ENCODE assay signal across 1 cellular context in genomic region chr13:99970761-99971575, GRCh38.
TF ChIP-seq lines count a peak whose summit lies in the region.

No MANE protein-coding gene starts in this region.

TF ChIP-seq in K562, 482 proteins besides CTCF, POLR2A, EP300 and RAD21 (continued from another document and continues in another):
- TF ChIP-seq, protein P1, sequence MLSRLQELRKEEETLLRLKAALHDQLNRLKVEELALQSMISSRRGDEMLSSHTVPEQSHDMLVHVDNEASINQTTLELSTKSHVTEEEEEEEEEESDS (CRISPR knock-in tag; IDR thresholded peaks at IDR 0.05) = no peak
- TF ChIP-seq JUNB (CRISPR knock-in tag; conservative IDR thresholded peaks at IDR 0.05) (no peak), PYGO2 (tag; IDR thresholded peaks at IDR 0.05) (no peak), TAF1 (IDR thresholded peaks at IDR 0.05; ENCODE audit: control insufficient read depth, extremely low read depth, insufficient read depth, low read length, severe bottlenecking) (peak; percentile 19), THAP12 (CRISPR knock-in tag; IDR thresholded peaks at IDR 0.05) (no peak), ARID4B (CRISPR knock-in tag; IDR thresholded peaks at IDR 0.05) (no peak), POLR2H (tag; IDR thresholded peaks at IDR 0.05; ENCODE audit: low read depth) (no peak), SREBF2 (CRISPR knock-in tag; IDR thresholded peaks at IDR 0.05) (no peak), HDAC6 (IDR thresholded peaks at IDR 0.05; ENCODE audit: low read depth, low read length) (no peak), ILF3 (IDR thresholded peaks at IDR 0.05; ENCODE audit: borderline replicate concordance) (no peak), ZNF212 (CRISPR knock-in tag; IDR thresholded peaks at IDR 0.05) (no peak), TCF15 (CRISPR knock-in tag; IDR thresholded peaks at IDR 0.05) (no peak), FOSL1 (tag; conservative IDR thresholded peaks at IDR 0.05) (no peak), PCBP1 (IDR thresholded peaks at IDR 0.05; ENCODE audit: low read depth, low read length, poor library complexity, severe bottlenecking) (peak; percentile 82), TEAD4 (IDR thresholded peaks at IDR 0.05; ENCODE audit: low read length) (no peak), TEAD4 (CRISPR knock-in tag; IDR thresholded peaks at IDR 0.05; ENCODE audit: borderline replicate concordance) (no peak), SIN3A (IDR thresholded peaks at IDR 0.05; ENCODE audit: borderline replicate concordance in 2 of 2, control insufficient read depth in 1 of 2, low read depth in 2 of 2, low read length in 2 of 2) (peak in 1 of 2 experiments; percentile 9; a peak in 1 of 4 replicates), PRMT5 (CRISPR knock-in tag; IDR thresholded peaks at IDR 0.05) (no peak), STAT5B (CRISPR knock-in tag; IDR thresholded peaks at IDR 0.05) (no peak), TRIM28 (IDR thresholded peaks at IDR 0.05) (no peak), MAFK (IDR thresholded peaks at IDR 0.05; ENCODE audit: low read length) (no peak), SAP30 (IDR thresholded peaks at IDR 0.05; ENCODE audit: borderline replicate concordance, insufficient read depth, low read depth, low read length, poor library complexity, severe bottlenecking) (no peak), PHF21A (IDR thresholded peaks at IDR 0.05; ENCODE audit: borderline replicate concordance, low read depth) (no peak), MAX (CRISPR knock-in tag; IDR thresholded peaks at IDR 0.05) (peak; percentile 74), MCM3 (IDR thresholded peaks at IDR 0.05) (no peak), ELF2 (CRISPR knock-in tag; IDR thresholded peaks at IDR 0.05) (no peak), POLR3A (IDR thresholded peaks at IDR 0.05; ENCODE audit: borderline replicate concordance, extremely low read depth, insufficient read depth, insufficient read length) (no peak), HDGF (IDR thresholded peaks at IDR 0.05) (no peak), MAZ (CRISPR knock-in tag; conservative IDR thresholded peaks at IDR 0.05 in 1 of 2, IDR thresholded peaks at IDR 0.05 in 1 of 2) (0 out of 4 replicates have a peak, but pooled peaks of 1 of the 2 experiments have one; percentile 54), TFAM (CRISPR knock-in tag; conservative IDR thresholded peaks at IDR 0.05) (no peak), POU5F1 (IDR thresholded peaks at IDR 0.05; ENCODE audit: borderline replicate concordance, low read depth, low read length, partially characterized antibody) (no peak), VEZF1 (CRISPR knock-in tag; IDR thresholded peaks at IDR 0.05) (peak; percentile 77), ZNF311 (CRISPR knock-in tag; IDR thresholded peaks at IDR 0.05) (no peak), GTF2A2 (tag; IDR thresholded peaks at IDR 0.05) (no peak), ZNF280B (CRISPR knock-in tag; IDR thresholded peaks at IDR 0.05) (no peak), SMARCC2 (IDR thresholded peaks at IDR 0.05; ENCODE audit: low read depth) (no peak), RCOR1 (IDR thresholded peaks at IDR 0.05; ENCODE audit: borderline replicate concordance in 1 of 2, low read depth in 2 of 2, low read length in 2 of 2) (no peak)
- TF ChIP-seq, protein P2, sequence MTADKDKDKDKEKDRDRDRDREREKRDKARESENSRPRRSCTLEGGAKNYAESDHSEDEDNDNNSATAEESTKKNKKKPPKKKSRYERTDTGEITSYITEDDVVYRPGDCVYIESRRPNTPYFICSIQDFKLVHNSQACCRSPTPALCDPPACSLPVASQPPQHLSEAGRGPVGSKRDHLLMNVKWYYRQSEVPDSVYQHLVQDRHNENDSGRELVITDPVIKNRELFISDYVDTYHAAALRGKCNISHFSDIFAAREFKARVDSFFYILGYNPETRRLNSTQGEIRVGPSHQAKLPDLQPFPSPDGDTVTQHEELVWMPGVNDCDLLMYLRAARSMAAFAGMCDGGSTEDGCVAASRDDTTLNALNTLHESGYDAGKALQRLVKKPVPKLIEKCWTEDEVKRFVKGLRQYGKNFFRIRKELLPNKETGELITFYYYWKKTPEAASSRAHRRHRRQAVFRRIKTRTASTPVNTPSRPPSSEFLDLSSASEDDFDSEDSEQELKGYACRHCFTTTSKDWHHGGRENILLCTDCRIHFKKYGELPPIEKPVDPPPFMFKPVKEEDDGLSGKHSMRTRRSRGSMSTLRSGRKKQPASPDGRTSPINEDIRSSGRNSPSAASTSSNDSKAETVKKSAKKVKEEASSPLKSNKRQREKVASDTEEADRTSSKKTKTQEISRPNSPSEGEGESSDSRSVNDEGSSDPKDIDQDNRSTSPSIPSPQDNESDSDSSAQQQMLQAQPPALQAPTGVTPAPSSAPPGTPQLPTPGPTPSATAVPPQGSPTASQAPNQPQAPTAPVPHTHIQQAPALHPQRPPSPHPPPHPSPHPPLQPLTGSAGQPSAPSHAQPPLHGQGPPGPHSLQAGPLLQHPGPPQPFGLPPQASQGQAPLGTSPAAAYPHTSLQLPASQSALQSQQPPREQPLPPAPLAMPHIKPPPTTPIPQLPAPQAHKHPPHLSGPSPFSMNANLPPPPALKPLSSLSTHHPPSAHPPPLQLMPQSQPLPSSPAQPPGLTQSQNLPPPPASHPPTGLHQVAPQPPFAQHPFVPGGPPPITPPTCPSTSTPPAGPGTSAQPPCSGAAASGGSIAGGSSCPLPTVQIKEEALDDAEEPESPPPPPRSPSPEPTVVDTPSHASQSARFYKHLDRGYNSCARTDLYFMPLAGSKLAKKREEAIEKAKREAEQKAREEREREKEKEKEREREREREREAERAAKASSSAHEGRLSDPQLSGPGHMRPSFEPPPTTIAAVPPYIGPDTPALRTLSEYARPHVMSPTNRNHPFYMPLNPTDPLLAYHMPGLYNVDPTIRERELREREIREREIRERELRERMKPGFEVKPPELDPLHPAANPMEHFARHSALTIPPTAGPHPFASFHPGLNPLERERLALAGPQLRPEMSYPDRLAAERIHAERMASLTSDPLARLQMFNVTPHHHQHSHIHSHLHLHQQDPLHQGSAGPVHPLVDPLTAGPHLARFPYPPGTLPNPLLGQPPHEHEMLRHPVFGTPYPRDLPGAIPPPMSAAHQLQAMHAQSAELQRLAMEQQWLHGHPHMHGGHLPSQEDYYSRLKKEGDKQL (CRISPR knock-in tag; IDR thresholded peaks at IDR 0.05; ENCODE audit: borderline replicate concordance) = no peak
- TF ChIP-seq, protein P3, sequence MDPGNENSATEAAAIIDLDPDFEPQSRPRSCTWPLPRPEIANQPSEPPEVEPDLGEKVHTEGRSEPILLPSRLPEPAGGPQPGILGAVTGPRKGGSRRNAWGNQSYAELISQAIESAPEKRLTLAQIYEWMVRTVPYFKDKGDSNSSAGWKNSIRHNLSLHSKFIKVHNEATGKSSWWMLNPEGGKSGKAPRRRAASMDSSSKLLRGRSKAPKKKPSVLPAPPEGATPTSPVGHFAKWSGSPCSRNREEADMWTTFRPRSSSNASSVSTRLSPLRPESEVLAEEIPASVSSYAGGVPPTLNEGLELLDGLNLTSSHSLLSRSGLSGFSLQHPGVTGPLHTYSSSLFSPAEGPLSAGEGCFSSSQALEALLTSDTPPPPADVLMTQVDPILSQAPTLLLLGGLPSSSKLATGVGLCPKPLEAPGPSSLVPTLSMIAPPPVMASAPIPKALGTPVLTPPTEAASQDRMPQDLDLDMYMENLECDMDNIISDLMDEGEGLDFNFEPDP (CRISPR knock-in tag; IDR thresholded peaks at IDR 0.05) = no peak
- TF ChIP-seq, protein P4, sequence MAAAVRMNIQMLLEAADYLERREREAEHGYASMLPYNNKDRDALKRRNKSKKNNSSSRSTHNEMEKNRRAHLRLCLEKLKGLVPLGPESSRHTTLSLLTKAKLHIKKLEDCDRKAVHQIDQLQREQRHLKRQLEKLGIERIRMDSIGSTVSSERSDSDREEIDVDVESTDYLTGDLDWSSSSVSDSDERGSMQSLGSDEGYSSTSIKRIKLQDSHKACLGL (CRISPR knock-in tag; IDR thresholded peaks at IDR 0.05; ENCODE audit: borderline replicate concordance, poor library complexity, severe bottlenecking) = no peak
